ENCODE assay signal across 13 cellular contexts in the genomic region with DNA sequence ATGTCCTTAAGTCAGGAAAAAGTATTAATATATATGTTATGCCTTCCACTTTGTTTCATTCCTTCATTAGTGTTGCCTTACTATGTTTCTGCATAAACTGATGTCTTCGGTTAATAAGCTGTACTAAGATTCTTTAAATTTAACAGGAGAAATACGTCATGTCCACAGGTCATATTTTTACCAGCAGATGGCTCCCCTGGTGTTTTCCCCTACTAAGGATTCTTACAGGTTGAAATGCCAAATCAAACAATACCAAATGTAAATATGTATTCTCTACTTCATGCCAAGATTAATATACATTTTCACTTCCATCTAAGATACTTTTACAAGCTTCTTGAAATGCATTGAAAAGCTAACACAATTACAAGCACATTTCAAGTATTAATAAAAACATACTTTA.
DNase-seq lines count a peak whose midpoint lies in the region; FAIRE-seq and TF ChIP-seq lines count a peak whose summit lies in the region.
"Had no signal": no experiment of that assay in that cellular context is flagged by ENCODE, and none has a peak within 500 bp of the region (broad histone marks: within the 10 kb centered on the region; RNA-seq: fewer than 3 reads in every experiment).

No MANE protein-coding gene starts in this region.

- no peak overlapping the region for H4K91ac ChIP-seq in mesenchymal stem cell (ENCODE audit: low read length)

- no peaks in the 10 kb centered on the region for H3K9me2 ChIP-seq in MM.1S (replicated peaks; ENCODE audit: insufficient read depth, low read length)

- H3K4me2 ChIP-seq in MM.1S (ENCODE audit: low read depth, low read length): no peak overlapping the region
- H3K4me2 ChIP-seq in mesenchymal stem cell (ENCODE audit: low read length, poor library complexity, severe bottlenecking): no peak overlapping the region

- H3K9ac ChIP-seq in MM.1S (ENCODE audit: low read length) (no peak overlapping the region), mesenchymal stem cell (ENCODE audit: low read length) (no peak overlapping the region)

- no peak overlapping the region for H2BK120ac ChIP-seq in mesenchymal stem cell (ENCODE audit: low read depth, low read length)

- peak; percentile 2 for FAIRE-seq in RCC 7860 (lab: Jason Lieb, UNC)

- TF ChIP-seq CTCF in MM.1S (IDR thresholded peaks at IDR 0.05; ENCODE audit: low read length): peak; percentile 26

- no peak overlapping the region for H3K4ac ChIP-seq in mesenchymal stem cell (ENCODE audit: low read depth in 1 of 2, low read length in 2 of 2)

- H3K4me1 ChIP-seq in MM.1S (ENCODE audit: low read length): no peaks in the 10 kb centered on the region
- no peaks in the 10 kb centered on the region for H3K4me1 ChIP-seq in mesenchymal stem cell (ENCODE audit: control insufficient read depth, insufficient read depth, low read depth, low read length)

- no peak overlapping the region for H2BK15ac ChIP-seq in mesenchymal stem cell (ENCODE audit: low read depth, poor library complexity, severe bottlenecking)

- H2AFZ ChIP-seq in MM.1S (ENCODE audit: low read length) (no peak overlapping the region), mesenchymal stem cell (ENCODE audit: low read depth, low read length) (no peak overlapping the region)

- H3K23ac ChIP-seq in mesenchymal stem cell (ENCODE audit: low read length in 2 of 2): no peak overlapping the region

- H4K20me1 ChIP-seq in MM.1S (ENCODE audit: insufficient read depth, low read length): no peaks in the 10 kb centered on the region

- H3K27me3 ChIP-seq in MM.1S (replicated peaks; ENCODE audit: insufficient read depth, low read length) (no peaks in the 10 kb centered on the region), mesenchymal stem cell (ENCODE audit: control insufficient read depth in 1 of 2, insufficient read depth in 1 of 2, low read length in 2 of 2) (no peaks in the 10 kb centered on the region)

- H3K9me3 ChIP-seq in MM.1S (replicated peaks; ENCODE audit: insufficient read depth, low read length): no peaks in the 10 kb centered on the region
- peaks cover 2% of the 10 kb centered on the region for H3K9me3 ChIP-seq in mesenchymal stem cell (ENCODE audit: control insufficient read depth, low read length)

- no peak overlapping the region for H3K18ac ChIP-seq in mesenchymal stem cell (ENCODE audit: low read depth in 1 of 2, low read length in 2 of 2)

- H3K14ac ChIP-seq in mesenchymal stem cell (ENCODE audit: low read length in 2 of 2): no peak overlapping the region

- H3K4me3 ChIP-seq in MM.1S (ENCODE audit: low read length): no peak overlapping the region
- H3K4me3 ChIP-seq in mesenchymal stem cell (ENCODE audit: insufficient read depth in 1 of 2, low read depth in 1 of 2, low read length in 2 of 2): no peak overlapping the region

- no peak overlapping the region for H2AK5ac ChIP-seq in mesenchymal stem cell (ENCODE audit: low read length, severe bottlenecking)

- peak; percentile 3 for DNase-seq in NCI-H146 (lab: John Stamatoyannopoulos, UW)
- no peak for DNase-seq in NCI-H146 treated with DMSO at 0.1 percent for 48 hours (lab: John Stamatoyannopoulos, UW; ENCODE audit: unreplicated experiment)
- DNase-seq in MM.1S: no peak
- DNase-seq in RCC 7860 (ENCODE audit: low spot score): no peak
- peak; percentile 21 for DNase-seq in myocyte (ENCODE audit: low read depth)
- no peak for DNase-seq in activated CD8-positive, alpha-beta memory T cell treated with anti-CD3 and anti-CD28 coated beads, Interleukin-2, amount 50 U/mL, for 48 hours
- DNase-seq in NK-92 treated with Interleukin-12 subunit alpha and Interleukin-12 subunit beta, amount 100 ng/mL, for 24 hours (lab: John Stamatoyannopoulos, UW): no peak
- DNase-seq in mesenchymal stem cell: no peak
- DNase-seq: activated T-cell treated with anti-CD3 and anti-CD28 coated beads, Interleukin-2, amount 50 U/mL, for 72 hours; GF-D8; immature natural killer cell; naive B cell; WERI-Rb-1 had no signal

- no peaks in the 10 kb centered on the region for H3K36me3 ChIP-seq in MM.1S (replicated peaks; ENCODE audit: insufficient read depth, low read length)
- H3K36me3 ChIP-seq in mesenchymal stem cell (ENCODE audit: control insufficient read depth in 1 of 2, insufficient read depth in 2 of 2, low read depth in 1 of 2, low read length in 2 of 2): no peaks in the 10 kb centered on the region
- H3K36me3 ChIP-seq: WERI-Rb-1 had no signal

- no peak overlapping the region for H2BK12ac ChIP-seq in mesenchymal stem cell (ENCODE audit: low read length in 2 of 2)

- H3K79me1 ChIP-seq in mesenchymal stem cell (replicated peaks; ENCODE audit: low read length, poor library complexity, severe bottlenecking): no peaks in the 10 kb centered on the region

- H3K79me2 ChIP-seq in MM.1S (ENCODE audit: low read length): no peaks in the 10 kb centered on the region

- H4K8ac ChIP-seq in mesenchymal stem cell (ENCODE audit: low read length): no peak overlapping the region

- no peak overlapping the region for H2BK5ac ChIP-seq in mesenchymal stem cell (ENCODE audit: low read depth, low read length, poor library complexity, severe bottlenecking)

- 82% methylated on average over 2 of the region's 2 CpGs for WGBS in mesenchymal stem cell

- H3K27ac ChIP-seq in MM.1S (ENCODE audit: low read length) (no peak overlapping the region), mesenchymal stem cell (ENCODE audit: low read length, poor library complexity, severe bottlenecking) (no peak overlapping the region)
- H3K27ac ChIP-seq: WERI-Rb-1 had no signal

- no peaks in the 10 kb centered on the region for H3F3A ChIP-seq in MM.1S (ENCODE audit: insufficient read depth, low read length)

Comparison
In these comparisons a context has a peak if more than half of its experiments do, and no peak if none do; other contexts are left out.
1. DNase-seq: peak in NCI-H146 (single experiment) and myocyte (single experiment); none in NCI-H146 treated with DMSO at 0.1 percent for 48 hours (single experiment), MM.1S (single experiment), RCC 7860 (single experiment), activated CD8-positive, alpha-beta memory T cell treated with anti-CD3 and anti-CD28 coated beads, Interleukin-2, amount 50 U/mL, for 48 hours (single experiment), NK-92 treated with Interleukin-12 subunit alpha and Interleukin-12 subunit beta, amount 100 ng/mL, for 24 hours (single experiment) and mesenchymal stem cell (single experiment).